Comparison of ENCODE assay signal across 10 cellular contexts in the genomic region with DNA sequence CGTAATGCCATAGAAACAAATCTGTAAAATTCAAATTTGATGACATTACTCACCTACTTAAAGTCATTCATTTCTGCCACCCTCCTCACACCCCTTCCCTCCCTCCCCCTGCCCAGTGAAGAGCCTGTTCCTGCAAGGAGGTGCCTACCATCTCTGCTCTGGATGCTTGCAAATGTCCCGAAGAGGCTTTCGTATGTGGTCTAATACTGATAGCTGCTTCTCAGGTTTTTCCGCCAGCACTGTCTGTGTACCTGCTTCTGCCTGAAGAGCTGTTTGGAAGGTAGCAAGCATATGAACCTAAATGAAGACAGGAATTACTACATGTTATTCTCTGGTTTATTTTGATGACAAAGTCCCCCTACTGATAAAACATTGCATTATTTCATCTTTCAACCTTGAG. TPM values are rescaled to one million over a fixed set of nuclear protein-coding genes. Genes with fewer than 3 reads are reported as not detected.
DNase-seq lines count a peak whose midpoint lies in the region; ATAC-seq and TF ChIP-seq lines count a peak whose summit lies in the region.
"Had no signal": no experiment of that assay in that cellular context is flagged by ENCODE, and none has a peak within 500 bp of the region (broad histone marks: within the 10 kb centered on the region; RNA-seq: fewer than 3 reads in every experiment).

No MANE protein-coding gene starts in this region.

- no peaks in the 10 kb centered on the region for H3K9me3 Mint-ChIP-seq in natural killer cell
- H3K9me3 Mint-ChIP-seq in natural killer cell treated with Interleukin-12 subunit alpha and Interleukin-12 subunit beta and Interleukin-15 and Interleukin-18, amount 100 ng/mL, for 72 hours, result no peaks in the 10 kb centered on the region
- H3K9me3 Mint-ChIP-seq in brain, result no peaks in the 10 kb centered on the region
- H3K9me3 Mint-ChIP-seq in mesothelial cell of epicardium, result no peaks in the 10 kb centered on the region

- H3K4me3 Mint-ChIP-seq in natural killer cell (peak overlapping the region; percentile 84), brain (peak overlapping the region; percentile 86 to 93 (median 90)), mesothelial cell of epicardium (peak overlapping the region; percentile 78)
- no peak overlapping the region for H3K4me3 Mint-ChIP-seq in natural killer cell treated with Interleukin-12 subunit alpha and Interleukin-12 subunit beta and Interleukin-15 and Interleukin-18, amount 100 ng/mL, for 72 hours

- H3K4me1 Mint-ChIP-seq in natural killer cell (peaks cover 7% of the 10 kb centered on the region in 2 donors), brain (peaks cover 31% of the 10 kb centered on the region), mesothelial cell of epicardium (peaks cover 9% of the 10 kb centered on the region)
- peaks cover 5 to 14% of the 10 kb centered on the region in 2 donors for H3K4me1 Mint-ChIP-seq in natural killer cell treated with Interleukin-12 subunit alpha and Interleukin-12 subunit beta and Interleukin-15 and Interleukin-18, amount 100 ng/mL, for 72 hours (ENCODE audit: low read depth in 2 of 2)

- H3K36me3 Mint-ChIP-seq in natural killer cell (no peaks in the 10 kb centered on the region), brain (no peaks in the 10 kb centered on the region), mesothelial cell of epicardium (no peaks in the 10 kb centered on the region)
- no peaks in the 10 kb centered on the region for H3K36me3 Mint-ChIP-seq in natural killer cell treated with Interleukin-12 subunit alpha and Interleukin-12 subunit beta and Interleukin-15 and Interleukin-18, amount 100 ng/mL, for 72 hours

- intact Hi-C loops in natural killer cell (cut with micrococcal nuclease), result loop anchor here (10.0 kb wide), 2 partner anchors 348 to 448 kb away; no protein-coding TSS in a partner anchor

- peaks cover 0 to 9% of the 10 kb centered on the region in 2 donors for H3K27me3 Mint-ChIP-seq in natural killer cell (ENCODE audit: low read depth in 2 of 2)
- H3K27me3 Mint-ChIP-seq in natural killer cell treated with Interleukin-12 subunit alpha and Interleukin-12 subunit beta and Interleukin-15 and Interleukin-18, amount 100 ng/mL, for 72 hours, result peaks cover 16 to 17% of the 10 kb centered on the region in 2 donors
- peaks cover 7% of the 10 kb centered on the region for H3K27me3 Mint-ChIP-seq in brain
- H3K27me3 Mint-ChIP-seq in mesothelial cell of epicardium (ENCODE audit: low read depth), result peaks cover 13% of the 10 kb centered on the region

- DNase-seq in natural killer cell (no peak), mesothelial cell of epicardium (ENCODE audit: low spot score in 2 of 2, unreplicated experiment in 2 of 2) (no peak), midbrain (lab: John Stamatoyannopoulos, UW) (no peak), NCI-H748 (lab: John Stamatoyannopoulos, UW; ENCODE audit: unreplicated experiment) (no peak), NCI-H1436 treated with DMSO at 0.1 percent for 48 hours (lab: John Stamatoyannopoulos, UW) (no peak), NCI-H2227 (lab: John Stamatoyannopoulos, UW; ENCODE audit: unreplicated experiment) (no peak)
- DNase-seq in natural killer cell treated with Interleukin-12 subunit alpha and Interleukin-12 subunit beta and Interleukin-15 and Interleukin-18, amount 100 ng/mL, for 72 hours (ENCODE audit: low spot score), result no peak
- DNase-seq: DMS79; effector memory CD4-positive, alpha-beta T cell had no signal

- TF ChIP-seq CTCF in natural killer cell (IDR thresholded peaks at IDR 0.05) (no peak), brain (conservative IDR thresholded peaks at IDR 0.05) (no peak), mesothelial cell of epicardium (IDR thresholded peaks at IDR 0.05; ENCODE audit: unreplicated experiment) (no peak)

- ATAC-seq in natural killer cell, result no peak
- ATAC-seq in natural killer cell treated with Interleukin-12 subunit alpha and Interleukin-12 subunit beta and Interleukin-15 and Interleukin-18, amount 100 ng/mL, for 72 hours, result no peak

- no peak overlapping the region for H3K27ac Mint-ChIP-seq in natural killer cell
- H3K27ac Mint-ChIP-seq in natural killer cell treated with Interleukin-12 subunit alpha and Interleukin-12 subunit beta and Interleukin-15 and Interleukin-18, amount 100 ng/mL, for 72 hours, result no peak overlapping the region
- peak overlapping the region in 4 of 5 experiments; percentile 69 to 95 (median 90) for H3K27ac Mint-ChIP-seq in brain
- H3K27ac Mint-ChIP-seq in mesothelial cell of epicardium, result no peak overlapping the region

RNA-seq across cellular contexts. Expression of gene GPALPP1, which starts 57.1 kb away (rescaled TPM):
- total RNA-seq in natural killer cell (10 to 100 TPM; 32.4 to 36.6 (median 36.0) TPM), mesothelial cell of epicardium (33.6 to 35.0 TPM (median 33.7 TPM) in 3 replicates)
- total RNA-seq in natural killer cell treated with Interleukin-12 subunit alpha and Interleukin-12 subunit beta and Interleukin-15 and Interleukin-18, amount 100 ng/mL, for 72 hours, result 10 to 100 TPM; 24.3 to 32.6 TPM
- polyA plus RNA-seq in brain (ENCODE audit: insufficient read depth, low read depth, low replicate concordance), result 11.8 TPM

RNA-seq across cellular contexts. Expression of gene NUFIP1, which starts 57.2 kb away (rescaled TPM):
- total RNA-seq in natural killer cell (1 to 10 TPM; 4.1 to 6.2 (median 4.4) TPM), mesothelial cell of epicardium (9.5 to 10.6 TPM (median 9.9 TPM) in 3 replicates)
- 1 to 10 TPM; 5.7 to 6.9 TPM for total RNA-seq in natural killer cell treated with Interleukin-12 subunit alpha and Interleukin-12 subunit beta and Interleukin-15 and Interleukin-18, amount 100 ng/mL, for 72 hours
- 2.8 TPM for polyA plus RNA-seq in brain (ENCODE audit: insufficient read depth, low read depth, low replicate concordance)

Comparison
In these comparisons a context has a peak if more than half of its experiments do, and no peak if none do; other contexts are left out.
1. H3K27ac Mint-ChIP-seq: peak in brain (4 of 5); none in natural killer cell (0 of 2), natural killer cell treated with Interleukin-12 subunit alpha and Interleukin-12 subunit beta and Interleukin-15 and Interleukin-18, amount 100 ng/mL, for 72 hours (0 of 2) and mesothelial cell of epicardium (single experiment).